ENCODE assay signal across 15 cellular contexts in the genomic region with DNA sequence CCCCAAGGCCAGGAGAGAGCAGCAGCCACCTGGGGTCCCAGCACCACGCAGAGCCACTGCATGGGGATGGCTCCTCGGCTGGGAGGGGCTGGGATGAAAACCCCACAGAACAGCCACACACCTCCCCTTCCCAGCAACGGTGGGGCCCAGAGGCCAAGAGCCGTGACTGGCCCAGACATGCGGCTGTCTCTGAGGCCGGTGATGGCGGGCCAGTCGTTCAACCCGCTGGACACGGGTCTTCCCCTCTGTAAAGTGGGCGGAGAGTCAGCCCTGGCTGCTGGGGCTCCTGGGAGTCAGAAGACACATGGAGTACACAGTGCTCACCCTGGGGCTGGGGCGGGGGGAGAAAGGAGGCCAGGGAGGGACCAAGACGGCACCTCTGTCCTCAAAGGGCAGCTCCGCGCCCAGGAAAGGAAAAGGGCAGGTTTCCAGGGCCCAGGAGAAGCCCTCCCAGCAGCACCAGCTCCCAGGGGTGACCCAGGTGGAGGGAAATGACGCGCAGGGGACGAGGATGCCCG. TPM values are rescaled to one million over a fixed set of nuclear protein-coding genes. Genes with fewer than 3 reads are reported as not detected.
DNase-seq lines count a peak whose midpoint lies in the region; ATAC-seq and TF ChIP-seq lines count a peak whose summit lies in the region.
"Had no signal": no experiment of that assay in that cellular context is flagged by ENCODE, and none has a peak within 500 bp of the region (broad histone marks: within the 10 kb centered on the region; RNA-seq: fewer than 3 reads in every experiment).

No MANE protein-coding gene starts in this region.

- no peaks in the 10 kb centered on the region for H3K4me1 Mint-ChIP-seq in Caco-2 (ENCODE audit: low read depth, unreplicated experiment)
- peaks cover 4% of the 10 kb centered on the region for H3K4me1 Mint-ChIP-seq in CD14-positive monocyte

- H3K4me3 Mint-ChIP-seq in Caco-2 (ENCODE audit: unreplicated experiment) (no peak overlapping the region), CD14-positive monocyte (peak overlapping the region in 1 of 2 donors; percentile 14)

- TF ChIP-seq CTCF in Caco-2 (IDR thresholded peaks at IDR 0.05; ENCODE audit: insufficient read depth in 1 of 2, low read depth in 1 of 2, low read length in 1 of 2, severe bottlenecking in 1 of 2, unreplicated experiment in 1 of 2) = no peak
- no peak for TF ChIP-seq CTCF in OCI-LY7 (conservative IDR thresholded peaks at IDR 0.05; ENCODE audit: low read length)
- no peak for TF ChIP-seq CTCF in CD14-positive monocyte (IDR thresholded peaks at IDR 0.05)

- CTCF ChIA-PET in Caco-2 (lab: Charles Lee) (interaction anchor here (0.7 kb wide), 1 partner anchor 1134 kb away, joined by 3 read pairs; no protein-coding TSS in a partner anchor), OCI-LY7 (lab: Charles Lee; ENCODE audit: unreplicated experiment) (no interaction called here)

- H3K9me2 ChIP-seq in OCI-LY7 (ENCODE audit: insufficient read depth, low read length) = no peaks in the 10 kb centered on the region

- no peaks in the 10 kb centered on the region for H3K79me2 ChIP-seq in OCI-LY7 (ENCODE audit: insufficient read depth, low read depth, low read length)

- H3K36me3 ChIP-seq in Caco-2 (ENCODE audit: control insufficient read depth, insufficient read depth, low read length) = no peaks in the 10 kb centered on the region
- no peaks in the 10 kb centered on the region for H3K36me3 ChIP-seq in iPS-15b (ENCODE audit: control insufficient read depth, insufficient read depth, low read length)
- no peaks in the 10 kb centered on the region for H3K36me3 ChIP-seq in OCI-LY7 (ENCODE audit: insufficient read depth, low read length)
- H3K36me3 ChIP-seq: breast epithelium, tibial artery had no signal

- H3K4me1 ChIP-seq in Caco-2 (no peaks in the 10 kb centered on the region), iPS-15b (ENCODE audit: control insufficient read depth, insufficient read depth, low read length) (no peaks in the 10 kb centered on the region), OCI-LY7 (ENCODE audit: insufficient read depth, low read length, poor library complexity, severe bottlenecking) (no peaks in the 10 kb centered on the region)
- H3K4me1 ChIP-seq: breast epithelium, tibial artery had no signal

- DNase-seq in NCI-H1417 (lab: John Stamatoyannopoulos, UW) (peak in 2 of 3 experiments; percentile 41 to 52), NCI-H1417 treated with DMSO at 0.1 percent for 48 hours (lab: John Stamatoyannopoulos, UW) (no peak), Caco-2 (peak; percentile 39 to 69), RPMI7951 (ENCODE audit: low read depth) (peak; percentile 35), OCI-LY7 (ENCODE audit: low spot score) (no peak), CD14-positive monocyte (ENCODE audit: low spot score) (no peak)
- DNase-seq: activated CD4-positive, CD25-positive, alpha-beta regulatory T cell treated with anti-CD3 and anti-CD28 coated beads, Interleukin-2, amount 50 U/mL, for 72 hours; KBM-7; NCI-H1930; stimulated activated CD4-positive, alpha-beta T cell treated with anti-CD3 and anti-CD28 coated beads, Interleukin-15, amount 100 ng/mL, for 24 hours; tibial artery had no signal

- H3K9me3 Mint-ChIP-seq in Caco-2 (ENCODE audit: unreplicated experiment) (no peaks in the 10 kb centered on the region), CD14-positive monocyte (no peaks in the 10 kb centered on the region)
- H3K9me3 Mint-ChIP-seq: activated T-helper 2 cell treated with anti-CD3 and anti-CD28 coated beads, Interferon-gamma antibody, Interleukin-2, Interleukin-4, amounts not matched to agents 10 μg/mL and 5 μg/mL and 100 μg/mL, durations not matched to agents 14 hours and 24 hours and 36 hours had no signal

- H3K27ac Mint-ChIP-seq in Caco-2 (ENCODE audit: unreplicated experiment) = no peak overlapping the region
- H3K27ac Mint-ChIP-seq in CD14-positive monocyte = no peak overlapping the region
- H3K27ac Mint-ChIP-seq: activated T-helper 2 cell treated with anti-CD3 and anti-CD28 coated beads, Interferon-gamma antibody, Interleukin-2, Interleukin-4, amounts not matched to agents 10 μg/mL and 5 μg/mL and 100 μg/mL, durations not matched to agents 14 hours and 24 hours and 36 hours had no signal

- H3K27me3 ChIP-seq in Caco-2 (replicated peaks; ENCODE audit: control insufficient read depth, insufficient read depth, low read length) (no peaks in the 10 kb centered on the region), iPS-15b (ENCODE audit: control insufficient read depth, insufficient read depth, low read length) (no peaks in the 10 kb centered on the region)

- H3K4me3 ChIP-seq in Caco-2 (ENCODE audit: low read depth, low read length) = no peak overlapping the region
- no peak overlapping the region for H3K4me3 ChIP-seq in iPS-15b (ENCODE audit: low read depth, low read length)
- H3K4me3 ChIP-seq in OCI-LY7 (ENCODE audit: low read depth, low read length, poor library complexity, severe bottlenecking) = no peak overlapping the region
- H3K4me3 ChIP-seq: breast epithelium, tibial artery had no signal

- no peak overlapping the region for H3K27ac ChIP-seq in OCI-LY7 (ENCODE audit: low read depth, low read length, poor library complexity, severe bottlenecking)
- H3K27ac ChIP-seq: breast epithelium, tibial artery had no signal

- intact Hi-C loops in Caco-2 (cut with micrococcal nuclease; ENCODE audit: unreplicated experiment) = no loop called here
- intact Hi-C loops in OCI-LY7 (cut with micrococcal nuclease; ENCODE audit: unreplicated experiment) = no loop called here
- intact Hi-C loops in CD14-positive monocyte (cut with micrococcal nuclease) = no loop called here

- no peaks in the 10 kb centered on the region for H3K36me3 Mint-ChIP-seq in Caco-2 (ENCODE audit: insufficient read depth, unreplicated experiment)
- no peaks in the 10 kb centered on the region for H3K36me3 Mint-ChIP-seq in CD14-positive monocyte

- H2AFZ ChIP-seq in OCI-LY7 (ENCODE audit: low read length) = no peak overlapping the region

- BruUV-seq in Caco-2 (replicated peaks; lab: Mats Ljungman, UMichigan) (no TSS peak), OCI-LY7 (replicated peaks; lab: Mats Ljungman, UMichigan) (no TSS peak)

- H4K20me1 ChIP-seq in OCI-LY7 (ENCODE audit: insufficient read depth, low read length) = no peaks in the 10 kb centered on the region

- H3K9me3 ChIP-seq in Caco-2 (peaks cover 8% of the 10 kb centered on the region; the same call in 1 of the 2 replicates), iPS-15b (ENCODE audit: control insufficient read depth, insufficient read depth, low read length) (no peaks in the 10 kb centered on the region), OCI-LY7 (ENCODE audit: low read length) (peaks cover 7% of the 10 kb centered on the region)
- H3K9me3 ChIP-seq: breast epithelium, tibial artery had no signal

- no peak overlapping the region for H3K4me2 ChIP-seq in OCI-LY7 (ENCODE audit: low read length)

- POLR2A ChIA-PET in Caco-2 (lab: Charles Lee) (no interaction called here), OCI-LY7 (lab: Charles Lee) (no interaction called here)

- peak overlapping the region; percentile 24 for H3K9ac ChIP-seq in iPS-15b (ENCODE audit: low read depth, low read length)

- no peak for ATAC-seq in GM21381 (IDR thresholded peaks at IDR 0.05; ENCODE audit: unreplicated experiment)

- H3K27me3 Mint-ChIP-seq in Caco-2 (ENCODE audit: insufficient read depth, unreplicated experiment) (no peaks in the 10 kb centered on the region), CD14-positive monocyte (ENCODE audit: low read depth in 3 of 3) (peaks cover 1 to 5% (median 2%) of the 10 kb centered on the region in 3 donors)

RNA-seq across cellular contexts. Expression of gene CCDC187, which starts 2.9 kb away (rescaled TPM):
- 0.09 and 0.11 TPM in 2 replicates for total RNA-seq in Caco-2 (2022)
- total RNA-seq in RPMI7951 (2014; rRNA removed; shearing (Covaris generic)) = not detected in 2 replicates
- total RNA-seq in OCI-LY7 (2014; rRNA removed; shearing (Covaris generic)) = not detected in 2 replicates
- total RNA-seq in OCI-LY7 (2022) = not detected in 2 replicates
- polyA plus RNA-seq in CD14-positive monocyte = not detected
- total RNA-seq: activated T-helper 2 cell treated with anti-CD3 and anti-CD28 coated beads, Interferon-gamma antibody, Interleukin-2, Interleukin-4, amounts not matched to agents 10 μg/mL and 5 μg/mL and 100 μg/mL, durations not matched to agents 14 hours and 24 hours and 36 hours; breast epithelium had no signal

RNA-seq across cellular contexts. Expression of gene GPSM1, which starts 20.6 kb away (rescaled TPM):
- 25.7 and 26.5 TPM in 2 replicates for total RNA-seq in Caco-2 (2022)
- 6.3 and 6.6 TPM in 2 replicates for total RNA-seq in RPMI7951 (2014; rRNA removed; shearing (Covaris generic))
- total RNA-seq in OCI-LY7 (2014; rRNA removed; shearing (Covaris generic)) = not detected in 2 replicates
- total RNA-seq in OCI-LY7 (2022) = not detected in 2 replicates
- polyA plus RNA-seq in CD14-positive monocyte = under 1 TPM; 0.67 to 0.73 TPM

RNA-seq across cellular contexts. Expression of gene DNLZ, which starts 56.8 kb away (rescaled TPM):
- total RNA-seq in Caco-2 (2022) = 27.1 and 29.1 TPM in 2 replicates
- total RNA-seq in RPMI7951 (2014; rRNA removed; shearing (Covaris generic)) = 15.3 and 17.1 TPM in 2 replicates
- total RNA-seq in OCI-LY7 (2014; rRNA removed; shearing (Covaris generic)) = 21.2 and 21.8 TPM in 2 replicates
- total RNA-seq in OCI-LY7 (2022) = 13.1 and 16.8 TPM in 2 replicates
- 10 to 100 TPM; 10.5 to 20.5 TPM for polyA plus RNA-seq in CD14-positive monocyte

Comparison
In these comparisons a context has a peak if more than half of its experiments do, and no peak if none do; other contexts are left out.
1. DNase-seq: peak in NCI-H1417 (2 of 3), Caco-2 (2 of 2) and RPMI7951 (single experiment); none in NCI-H1417 treated with DMSO at 0.1 percent for 48 hours (single experiment), OCI-LY7 (single experiment) and CD14-positive monocyte (single experiment).